In the genomic region with DNA sequence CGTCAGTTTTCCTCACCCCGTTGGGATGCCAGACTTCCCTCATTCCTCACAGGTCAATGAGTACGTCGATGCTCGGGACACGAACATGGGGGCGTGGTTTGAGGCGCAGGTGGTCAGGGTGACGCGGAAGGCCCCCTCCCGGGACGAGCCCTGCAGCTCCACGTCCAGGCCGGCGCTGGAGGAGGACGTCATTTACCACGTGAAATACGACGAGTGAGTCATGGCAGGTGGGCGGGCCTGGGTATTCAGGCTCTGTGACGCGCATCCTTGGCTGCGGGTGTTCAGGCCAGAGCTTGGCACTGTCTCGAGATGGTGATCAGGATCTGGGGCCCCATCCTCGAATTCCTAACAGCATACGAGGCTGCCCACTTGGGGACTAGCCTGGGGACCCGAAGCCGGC, we compare ENCODE assay signal across 23 cellular contexts. TPM values are rescaled to one million over a fixed set of nuclear protein-coding genes. Genes with fewer than 3 reads are reported as not detected.
DNase-seq lines count a peak whose midpoint lies in the region; ATAC-seq and TF ChIP-seq lines count a peak whose summit lies in the region.
"Had no signal": no experiment of that assay in that cellular context is flagged by ENCODE, and none has a peak within 500 bp of the region (broad histone marks: within the 10 kb centered on the region; RNA-seq: fewer than 3 reads in every experiment).

No MANE protein-coding gene starts in this region.

- H3K27me3 ChIP-seq in hepatocyte, result no peaks in the 10 kb centered on the region

- peaks cover 9% of the 10 kb centered on the region for H3K79me2 ChIP-seq in hepatocyte

- H2AFZ ChIP-seq in hepatocyte, result no peak overlapping the region

- H3K27ac ChIP-seq in hepatocyte, result no peak overlapping the region

- H3K36me3 ChIP-seq in hepatocyte (replicated peaks; ENCODE audit: insufficient read depth, low read depth), result no peaks in the 10 kb centered on the region

- H3K9me2 ChIP-seq in hepatocyte (replicated peaks; ENCODE audit: insufficient read depth), result no peaks in the 10 kb centered on the region

- no peak overlapping the region for H3K4me3 Mint-ChIP-seq in activated naive CD8-positive, alpha-beta T cell treated with anti-CD3 and anti-CD28 coated beads for 36 hours
- no peak overlapping the region for H3K4me3 Mint-ChIP-seq in activated naive CD8-positive, alpha-beta T cell treated with anti-CD3 and anti-CD28 coated beads, Interleukin-2, amount 50 U/mL, for 24 hours
- H3K4me3 Mint-ChIP-seq in stimulated activated naive B cell treated with anti-CD40 and anti-IgM and Interleukin-4, amounts not matched to agents 10 μg/mL and 1 μg/mL and 100 μg/mL, for 72 hours, result no peak overlapping the region
- H3K4me3 Mint-ChIP-seq: CD14-positive monocyte had no signal

- peaks cover 55% of the 10 kb centered on the region for H3K36me3 Mint-ChIP-seq in activated naive CD8-positive, alpha-beta T cell treated with anti-CD3 and anti-CD28 coated beads for 36 hours
- H3K36me3 Mint-ChIP-seq in activated naive CD8-positive, alpha-beta T cell treated with anti-CD3 and anti-CD28 coated beads, Interleukin-2, amount 50 U/mL, for 24 hours (ENCODE audit: low read depth), result peaks cover 61% of the 10 kb centered on the region
- peaks cover 27 to 35% of the 10 kb centered on the region in 2 donors for H3K36me3 Mint-ChIP-seq in stimulated activated naive B cell treated with anti-CD40 and anti-IgM and Interleukin-4, amounts not matched to agents 10 μg/mL and 1 μg/mL and 100 μg/mL, for 72 hours

- TF ChIP-seq CTCF in fibroblast of mammary gland (conservative IDR thresholded peaks at IDR 0.05; ENCODE audit: control insufficient read depth, insufficient read depth, low read depth, low read length) (no peak), hepatocyte (IDR thresholded peaks at IDR 0.05; ENCODE audit: poor library complexity) (no peak)

- no peaks in the 10 kb centered on the region for H3K27me3 Mint-ChIP-seq in activated naive CD8-positive, alpha-beta T cell treated with anti-CD3 and anti-CD28 coated beads for 36 hours
- H3K27me3 Mint-ChIP-seq in activated naive CD8-positive, alpha-beta T cell treated with anti-CD3 and anti-CD28 coated beads, Interleukin-2, amount 50 U/mL, for 24 hours, result no peaks in the 10 kb centered on the region
- no peaks in the 10 kb centered on the region for H3K27me3 Mint-ChIP-seq in stimulated activated naive B cell treated with anti-CD40 and anti-IgM and Interleukin-4, amounts not matched to agents 10 μg/mL and 1 μg/mL and 100 μg/mL, for 72 hours

- H3K4me1 Mint-ChIP-seq in activated naive CD8-positive, alpha-beta T cell treated with anti-CD3 and anti-CD28 coated beads for 36 hours, result peaks cover 3% of the 10 kb centered on the region
- peaks cover 4% of the 10 kb centered on the region for H3K4me1 Mint-ChIP-seq in activated naive CD8-positive, alpha-beta T cell treated with anti-CD3 and anti-CD28 coated beads, Interleukin-2, amount 50 U/mL, for 24 hours
- peaks cover 7 to 11% of the 10 kb centered on the region in 2 donors for H3K4me1 Mint-ChIP-seq in stimulated activated naive B cell treated with anti-CD40 and anti-IgM and Interleukin-4, amounts not matched to agents 10 μg/mL and 1 μg/mL and 100 μg/mL, for 72 hours

- no peak for DNase-seq in activated naive CD8-positive, alpha-beta T cell treated with anti-CD3 and anti-CD28 coated beads for 36 hours
- no peak for DNase-seq in activated naive CD8-positive, alpha-beta T cell treated with anti-CD3 and anti-CD28 coated beads, Interleukin-2, amount 50 U/mL, for 24 hours
- peak; percentile 37 for DNase-seq in Daoy (ENCODE audit: low read depth)
- DNase-seq in T1000 (lab: John Stamatoyannopoulos, UW), result peak; percentile 85
- DNase-seq in fibroblast of mammary gland (ENCODE audit: low read depth), result peak; percentile 93
- DNase-seq in hepatocyte (ENCODE audit: low spot score), result no peak
- DNase-seq in epidermal melanocyte (ENCODE audit: insufficient read length, low spot score), result no peak
- no peak for DNase-seq in stimulated activated naive B cell treated with anti-CD40 and anti-IgM and Interleukin-4, amounts not matched to agents 10 μg/mL and 1 μg/mL and 100 μg/mL, for 72 hours
- DNase-seq: ACHN, AML-193, COR-L47, DMS153, EL, MV-4-11, NCI-H1417, NCI-H2029, NCI-H2171, NCI-H446, NCI-H69, SHP77 treated with DMSO at 0.1 percent for 48 hours had no signal

- 93% methylated on average over 28 of the region's 28 CpGs for WGBS in hepatocyte (ENCODE audit: low lambda C conversion rate, missing lambda C conversion rate)

- H3K4me3 ChIP-seq in fibroblast of mammary gland (ENCODE audit: control insufficient read depth, low read depth, low read length), result no peak overlapping the region
- no peak overlapping the region for H3K4me3 ChIP-seq in hepatocyte

- peak overlapping the region; percentile 12 for H3K27ac Mint-ChIP-seq in activated naive CD8-positive, alpha-beta T cell treated with anti-CD3 and anti-CD28 coated beads for 36 hours
- no peak overlapping the region for H3K27ac Mint-ChIP-seq in activated naive CD8-positive, alpha-beta T cell treated with anti-CD3 and anti-CD28 coated beads, Interleukin-2, amount 50 U/mL, for 24 hours
- H3K27ac Mint-ChIP-seq in stimulated activated naive B cell treated with anti-CD40 and anti-IgM and Interleukin-4, amounts not matched to agents 10 μg/mL and 1 μg/mL and 100 μg/mL, for 72 hours, result no peak overlapping the region

- no peaks in the 10 kb centered on the region for H3K4me1 ChIP-seq in hepatocyte (ENCODE audit: insufficient read depth)

- H3K9me3 Mint-ChIP-seq in activated naive CD8-positive, alpha-beta T cell treated with anti-CD3 and anti-CD28 coated beads for 36 hours, result no peaks in the 10 kb centered on the region
- H3K9me3 Mint-ChIP-seq in activated naive CD8-positive, alpha-beta T cell treated with anti-CD3 and anti-CD28 coated beads, Interleukin-2, amount 50 U/mL, for 24 hours, result no peaks in the 10 kb centered on the region
- H3K9me3 Mint-ChIP-seq in stimulated activated naive B cell treated with anti-CD40 and anti-IgM and Interleukin-4, amounts not matched to agents 10 μg/mL and 1 μg/mL and 100 μg/mL, for 72 hours, result no peaks in the 10 kb centered on the region

- no peak for ATAC-seq in activated naive CD8-positive, alpha-beta T cell treated with anti-CD3 and anti-CD28 coated beads, Interleukin-2, amount 50 U/mL, for 24 hours
- ATAC-seq in stimulated activated naive B cell treated with anti-CD40 and anti-IgM and Interleukin-4, amounts not matched to agents 10 μg/mL and 1 μg/mL and 100 μg/mL, for 72 hours (replicated peaks), result no peak

- H3K9me3 ChIP-seq in hepatocyte (ENCODE audit: low read depth), result no peaks in the 10 kb centered on the region

- H3K4me2 ChIP-seq in hepatocyte, result no peak overlapping the region

- no peaks in the 10 kb centered on the region for H4K20me1 ChIP-seq in hepatocyte (ENCODE audit: insufficient read depth, poor library complexity, severe bottlenecking)

RNA-seq across cellular contexts. Expression of a gene that starts 21.4 kb away (rescaled TPM):
- 100 to 1,000 TPM; 244 to 245 TPM for total RNA-seq in activated naive CD8-positive, alpha-beta T cell treated with anti-CD3 and anti-CD28 coated beads for 36 hours
- total RNA-seq in Daoy (2014; rRNA removed; shearing (Covaris generic)), result 32.4 and 34.6 TPM in 2 replicates
- total RNA-seq in hepatocyte, result 5.1 and 9.9 TPM in 2 replicates
- polyA plus RNA-seq in hepatocyte, result 11.5 and 13.6 TPM in 2 replicates

RNA-seq across cellular contexts. Expression of a gene that starts 28.0 kb away (rescaled TPM):
- under 1 TPM in 1 of 2 experiments, not detected in 1; 0.12 TPM for total RNA-seq in activated naive CD8-positive, alpha-beta T cell treated with anti-CD3 and anti-CD28 coated beads for 36 hours
- total RNA-seq in Daoy (2014; rRNA removed; shearing (Covaris generic)), result not detected in 2 replicates
- total RNA-seq in hepatocyte, result not detected in 2 replicates
- 0.12 TPM in 1 of 2 replicates, not detected in the other for polyA plus RNA-seq in hepatocyte
- total RNA-seq: H4, HT1080 had no signal

RNA-seq across cellular contexts. Expression of a gene that starts 38.2 kb away (rescaled TPM):
- total RNA-seq in activated naive CD8-positive, alpha-beta T cell treated with anti-CD3 and anti-CD28 coated beads for 36 hours, result 10 to 100 TPM; 29.4 to 31.3 TPM
- 2.1 and 4.2 TPM in 2 replicates for total RNA-seq in Daoy (2014; rRNA removed; shearing (Covaris generic))
- total RNA-seq in hepatocyte, result 18.4 and 22.2 TPM in 2 replicates
- 29.6 and 34.0 TPM in 2 replicates for polyA plus RNA-seq in hepatocyte

Comparison
In these comparisons a context has a peak if more than half of its experiments do, and no peak if none do; other contexts are left out.
1. DNase-seq: peak in Daoy (single experiment), T1000 (single experiment) and fibroblast of mammary gland (single experiment); none in activated naive CD8-positive, alpha-beta T cell treated with anti-CD3 and anti-CD28 coated beads for 36 hours (single experiment), activated naive CD8-positive, alpha-beta T cell treated with anti-CD3 and anti-CD28 coated beads, Interleukin-2, amount 50 U/mL, for 24 hours (single experiment), hepatocyte (single experiment), epidermal melanocyte (single experiment) and stimulated activated naive B cell treated with anti-CD40 and anti-IgM and Interleukin-4, amounts not matched to agents 10 μg/mL and 1 μg/mL and 100 μg/mL, for 72 hours (single experiment).